In genomic region chr12:50423342-50423741, GRCh38 we compare ENCODE assay signal across 3 cellular contexts. TPM values are rescaled to one million over a fixed set of nuclear protein-coding genes. Genes with fewer than 3 reads are reported as not detected.
"Had no signal": no experiment of that assay in that cellular context is flagged by ENCODE, and none has a peak within 500 bp of the region (broad histone marks: within the 10 kb centered on the region; RNA-seq: fewer than 3 reads in every experiment).

No MANE protein-coding gene starts in this region.

RNA-seq across cellular contexts. Expression of gene FAM186A, which starts 26.9 kb away (rescaled TPM):
- total RNA-seq: HT-29, IMR-90 had no signal
- polyA plus RNA-seq: IgD-negative memory B cell, IMR-90 had no signal
